In genomic region chr22:40346178-40347064, GRCh38 we compare ENCODE assay signal across 1 cellular context.
TF ChIP-seq lines count a peak whose summit lies in the region.

Gene ADSL (plus strand): TSS chr22:40346500. CDS start chr22:40346559, 59 bp downstream.

TF ChIP-seq in K562, 482 proteins besides CTCF, POLR2A, EP300 and RAD21 (continued from another document and continues in another):
- peak in 1 of 2 experiments; percentile 84; a peak in 1 of 4 replicates for TF ChIP-seq KDM4B (IDR thresholded peaks at IDR 0.05; ENCODE audit: borderline replicate concordance in 2 of 2, low read depth in 1 of 2)
- peak; percentile 72; the same call in 1 of the 2 replicates for TF ChIP-seq MXI1 (IDR thresholded peaks at IDR 0.05; ENCODE audit: low read depth, low read length)
- no peak for TF ChIP-seq CHD7 (IDR thresholded peaks at IDR 0.05; ENCODE audit: low read depth, low read length)
- peak; percentile 56; the same call in 1 of the 2 replicates for TF ChIP-seq ETS1 (conservative IDR thresholded peaks at IDR 0.05; ENCODE audit: control insufficient read depth, low read depth, low read length)
- 0 out of 2 replicates have a peak, but pooled peaks have one; percentile 21 for TF ChIP-seq TCF3 (CRISPR knock-in tag; IDR thresholded peaks at IDR 0.05)
- TF ChIP-seq E2F8 (IDR thresholded peaks at IDR 0.05; ENCODE audit: low read depth, partially characterized antibody): peak; percentile 75
- peak; percentile 25; the same call in 1 of the 2 replicates for TF ChIP-seq NCOR1 (IDR thresholded peaks at IDR 0.05)
- TF ChIP-seq BDP1 (IDR thresholded peaks at IDR 0.05; ENCODE audit: insufficient read depth, insufficient read length): no peak
- TF ChIP-seq HSF4 (CRISPR knock-in tag; IDR thresholded peaks at IDR 0.05; ENCODE audit: borderline replicate concordance): no peak
- TF ChIP-seq CBFA2T3 (IDR thresholded peaks at IDR 0.05): 0 out of 2 replicates have a peak, but pooled peaks have one; percentile 2
- TF ChIP-seq VEZF1 (CRISPR knock-in tag; IDR thresholded peaks at IDR 0.05): peak; percentile 44; the same call in 1 of the 2 replicates
- TF ChIP-seq RBM39 (optimal IDR thresholded peaks at IDR 0.05; ENCODE audit: low read depth, low read length): no peak
- no peak for TF ChIP-seq PATZ1 (CRISPR knock-in tag; IDR thresholded peaks at IDR 0.05; ENCODE audit: borderline replicate concordance)
- no peak for TF ChIP-seq NELFE (IDR thresholded peaks at IDR 0.05; ENCODE audit: insufficient read depth, insufficient read length)
- peak; percentile 98 for TF ChIP-seq PRDM10 (IDR thresholded peaks at IDR 0.05; ENCODE audit: partially characterized antibody)
- TF ChIP-seq FOXK2 (conservative IDR thresholded peaks at IDR 0.05 in 1 of 2, IDR thresholded peaks at IDR 0.05 in 1 of 2; ENCODE audit: low read depth in 2 of 2): peak in 1 of 2 experiments; percentile 79; a peak in 2 of 4 replicates
- peak; percentile 67 for TF ChIP-seq LEF1 (IDR thresholded peaks at IDR 0.05)
- TF ChIP-seq ZBTB33 (CRISPR knock-in tag; IDR thresholded peaks at IDR 0.05): 0 out of 2 replicates have a peak, but pooled peaks have one; percentile 31
- no peak for TF ChIP-seq TRIM25 (IDR thresholded peaks at IDR 0.05; ENCODE audit: borderline replicate concordance)
